8 cellular contexts compared by ENCODE assay signal in genomic region chr2:181104512-181105121, GRCh38.
DNase-seq lines count a peak whose midpoint lies in the region; ATAC-seq and TF ChIP-seq lines count a peak whose summit lies in the region.

No MANE protein-coding gene starts in this region.

- no peak overlapping the region for H3K4me3 ChIP-seq in SJCRH30

- peak; percentile 17 for DNase-seq in activated gamma-delta T cell treated with Interleukin-2 at 50 U/mL for 16 hours
- no peak for DNase-seq in activated gamma-delta T cell (lab: John Stamatoyannopoulos, UW)
- DNase-seq in LoVo (ENCODE audit: low spot score), result peak; percentile 20
- peak; percentile 53 to 81 for DNase-seq in SJCRH30
- peak; percentile 22 to 43 (median 38) for DNase-seq in effector memory CD8-positive, alpha-beta T cell
- DNase-seq in naive thymus-derived CD8-positive, alpha-beta T cell, result peak in 6 of 10 donors; percentile 29 to 64 (median 58)

- H3K27ac ChIP-seq in SJCRH30, result no peak overlapping the region; the same call in 1 of the 2 replicates

- POLR2A ChIA-PET in naive thymus-derived CD8-positive, alpha-beta T cell (lab: Charles Lee), result interaction anchor here (0.6 to 6.8 kb wide), 11 partner anchors 8 to 362 kb away, joined by 3 to 53 read pairs (median 4); partner anchors contain the start of gene ITGA4

- H3K4me1 ChIP-seq in SJCRH30, result peaks cover 25% of the 10 kb centered on the region

- no peaks in the 10 kb centered on the region for H3K36me3 Mint-ChIP-seq in effector memory CD8-positive, alpha-beta T cell (ENCODE audit: insufficient read depth)
- peaks cover 0 to 1% (median 0%) of the 10 kb centered on the region in 3 donors for H3K36me3 Mint-ChIP-seq in naive thymus-derived CD8-positive, alpha-beta T cell

- peaks cover 19 to 39% of the 10 kb centered on the region in 2 donors for H3K4me1 Mint-ChIP-seq in effector memory CD8-positive, alpha-beta T cell (ENCODE audit: low read depth in 2 of 2)
- H3K4me1 Mint-ChIP-seq in naive thymus-derived CD8-positive, alpha-beta T cell, result peaks cover 12 to 38% (median 35%) of the 10 kb centered on the region in 4 donors

- H3K9me3 Mint-ChIP-seq in effector memory CD8-positive, alpha-beta T cell, result no peaks in the 10 kb centered on the region
- peaks cover 0 to 4% (median 0%) of the 10 kb centered on the region in 9 donors for H3K9me3 Mint-ChIP-seq in naive thymus-derived CD8-positive, alpha-beta T cell

- H3K27ac Mint-ChIP-seq in effector memory CD8-positive, alpha-beta T cell, result peak overlapping the region in 1 of 2 donors; percentile 14
- peak overlapping the region; percentile 5 to 86 (median 60) for H3K27ac Mint-ChIP-seq in naive thymus-derived CD8-positive, alpha-beta T cell

- no peaks in the 10 kb centered on the region for H3K27me3 ChIP-seq in SJCRH30

- ATAC-seq in effector memory CD8-positive, alpha-beta T cell (replicated peaks), result peak; percentile 63
- ATAC-seq in naive thymus-derived CD8-positive, alpha-beta T cell, result peak; percentile 38 to 52
- ATAC-seq in GM18505 (IDR thresholded peaks at IDR 0.05; ENCODE audit: unreplicated experiment), result no peak
- ATAC-seq in HG03520 (IDR thresholded peaks at IDR 0.05; ENCODE audit: unreplicated experiment), result no peak

- H3K36me3 ChIP-seq in SJCRH30, result no peaks in the 10 kb centered on the region

- TF ChIP-seq POLR2A in GM18505 (IDR thresholded peaks at IDR 0.05; ENCODE audit: borderline replicate concordance, extremely low read depth, insufficient read depth, insufficient read length), result no peak

- no peaks in the 10 kb centered on the region for H3K9me3 ChIP-seq in SJCRH30 (replicated peaks)

- H3K27me3 Mint-ChIP-seq in effector memory CD8-positive, alpha-beta T cell, result no peaks in the 10 kb centered on the region
- no peaks in the 10 kb centered on the region for H3K27me3 Mint-ChIP-seq in naive thymus-derived CD8-positive, alpha-beta T cell

- no peak overlapping the region for H3K4me3 Mint-ChIP-seq in effector memory CD8-positive, alpha-beta T cell
- H3K4me3 Mint-ChIP-seq in naive thymus-derived CD8-positive, alpha-beta T cell, result peak overlapping the region in 4 of 10 donors; percentile 4 to 36 (median 12)

Comparison
In these comparisons a context has a peak if more than half of its experiments do, and no peak if none do; other contexts are left out.
1. ATAC-seq: peak in effector memory CD8-positive, alpha-beta T cell (single experiment) and naive thymus-derived CD8-positive, alpha-beta T cell (2 of 2); none in GM18505 (single experiment) and HG03520 (single experiment).